Comparison of ENCODE assay signal across 30 cellular contexts in the genomic region with DNA sequence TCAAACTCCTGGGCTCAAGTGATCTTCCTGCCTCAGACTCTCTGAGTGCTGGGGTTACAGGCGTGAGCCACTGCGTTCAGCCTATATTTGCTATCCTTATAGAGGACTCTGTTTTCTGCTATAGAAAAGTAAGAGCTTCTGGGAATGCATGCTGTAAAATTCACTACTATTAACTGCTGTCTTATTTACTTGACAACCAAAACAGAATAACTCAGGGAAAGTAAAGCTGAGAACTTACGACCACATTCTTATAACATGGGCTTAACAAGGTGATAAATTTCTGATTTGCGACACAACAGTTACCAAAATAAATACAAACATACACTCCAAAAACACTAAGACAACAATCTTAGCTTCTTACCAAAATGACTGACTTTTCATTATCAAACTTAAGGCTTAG.
"Had no signal": no experiment of that assay in that cellular context is flagged by ENCODE, and none has a peak within 500 bp of the region (broad histone marks: within the 10 kb centered on the region; RNA-seq: fewer than 3 reads in every experiment).

No MANE protein-coding gene starts in this region.

- H3K9me3 Mint-ChIP-seq: activated CD4-positive, alpha-beta memory T cell treated with anti-CD3 and anti-CD28 coated beads for 36 hours; activated CD4-positive, alpha-beta T cell treated with anti-CD3 and anti-CD28 coated beads, Interleukin-2, amount 10 ng/mL, durations not matched to agents 7 days and 5 days; activated naive CD4-positive, alpha-beta T cell treated with anti-CD3 and anti-CD28 coated beads, Interleukin-2, amount 10 ng/mL, durations not matched to agents 7 days and 5 days; activated naive CD8-positive, alpha-beta T cell treated with anti-CD3 and anti-CD28 coated beads, Interleukin-2, amount 50 U/mL, for 24 hours; activated T-cell treated with anti-CD3 and anti-CD28 coated beads, Interleukin-2, amount 50 U/mL, for 4 hours; activated T-helper 1 cell treated with anti-CD3 and anti-CD28 coated beads, Interleukin-12 subunit alpha, Interleukin-12 subunit beta, Interleukin-2, Interleukin-4 antibody, amounts not matched to agents 30 ng/mL and 10 ng/mL and 1 ng/mL, durations not matched to agents 14 hours and 24 hours and 36 hours had no signal

- DNase-seq: activated CD4-positive, alpha-beta memory T cell treated with anti-CD3 and anti-CD28 coated beads for 36 hours; activated CD4-positive, alpha-beta T cell treated with anti-CD3 and anti-CD28 coated beads for 36 hours; activated CD4-positive, alpha-beta T cell treated with anti-CD3 and anti-CD28 coated beads, Interleukin-2, amount 10 ng/mL, durations not matched to agents 7 days and 5 days; activated CD8-positive, alpha-beta memory T cell treated with anti-CD3 and anti-CD28 coated beads, Interleukin-2, amount 50 U/mL, for 4 hours; activated gamma-delta T cell treated with Interleukin-2 at 50 U/mL for 16 hours; activated naive CD4-positive, alpha-beta T cell treated with anti-CD3 and anti-CD28 coated beads, Interleukin-2, amount 10 ng/mL, durations not matched to agents 7 days and 5 days; activated naive CD8-positive, alpha-beta T cell treated with anti-CD3 and anti-CD28 coated beads, Interleukin-2, amount 50 U/mL, for 24 hours; activated T-cell treated with anti-CD3 and anti-CD28 coated beads for 4 hours; activated T-cell treated with anti-CD3 and anti-CD28 coated beads, Interleukin-2, amount 50 U/mL, for 4 hours; anterior cingulate cortex; caudate nucleus; Karpas-422; KBM-7; NCI-H1048; NCI-H1105 treated with DMSO at 0.1 percent for 48 hours; NCI-H1436; NCI-H1694; NCI-H1930; NCI-H2081 treated with DMSO at 0.1 percent for 48 hours; NCI-H226; NCI-H446 treated with DMSO at 0.1 percent for 48 hours; NCI-H524; OCI-M1; Right ventricle myocardium superior; T1000 had no signal

- H3K4me3 ChIP-seq: SK-N-MC had no signal

- ATAC-seq: activated CD4-positive, alpha-beta T cell treated with anti-CD3 and anti-CD28 coated beads for 36 hours; activated CD4-positive, CD25-positive, alpha-beta regulatory T cell treated with anti-CD3 and anti-CD28 coated beads, Interleukin-2, amount 50 U/mL, for 24 hours; activated naive CD8-positive, alpha-beta T cell treated with anti-CD3 and anti-CD28 coated beads, Interleukin-2, amount 50 U/mL, for 24 hours; activated T-cell treated with anti-CD3 and anti-CD28 coated beads, Interleukin-2, amount 50 U/mL, for 4 hours had no signal

- H3K4me3 Mint-ChIP-seq: activated CD4-positive, alpha-beta memory T cell treated with anti-CD3 and anti-CD28 coated beads for 36 hours; activated CD4-positive, alpha-beta T cell treated with anti-CD3 and anti-CD28 coated beads for 36 hours; activated CD4-positive, alpha-beta T cell treated with anti-CD3 and anti-CD28 coated beads, Interleukin-2, amount 10 ng/mL, durations not matched to agents 7 days and 5 days; activated naive CD4-positive, alpha-beta T cell treated with anti-CD3 and anti-CD28 coated beads, Interleukin-2, amount 10 ng/mL, durations not matched to agents 7 days and 5 days; activated naive CD8-positive, alpha-beta T cell; activated naive CD8-positive, alpha-beta T cell treated with anti-CD3 and anti-CD28 coated beads, Interleukin-2, amount 50 U/mL, for 24 hours; activated T-cell treated with anti-CD3 and anti-CD28 coated beads, Interleukin-2, amount 50 U/mL, for 4 hours; activated T-helper 1 cell treated with anti-CD3 and anti-CD28 coated beads, Interleukin-12 subunit alpha, Interleukin-12 subunit beta, Interleukin-2, Interleukin-4 antibody, amounts not matched to agents 30 ng/mL and 10 ng/mL and 1 ng/mL, durations not matched to agents 14 hours and 24 hours and 36 hours; brain had no signal

- H3K27me3 Mint-ChIP-seq: activated CD4-positive, alpha-beta memory T cell treated with anti-CD3 and anti-CD28 coated beads for 36 hours; activated CD4-positive, alpha-beta T cell treated with anti-CD3 and anti-CD28 coated beads for 36 hours; activated CD4-positive, alpha-beta T cell treated with anti-CD3 and anti-CD28 coated beads, Interleukin-2, amount 10 ng/mL, durations not matched to agents 7 days and 5 days; activated naive CD4-positive, alpha-beta T cell treated with anti-CD3 and anti-CD28 coated beads, Interleukin-2, amount 10 ng/mL, durations not matched to agents 7 days and 5 days; activated naive CD8-positive, alpha-beta T cell; activated naive CD8-positive, alpha-beta T cell treated with anti-CD3 and anti-CD28 coated beads, Interleukin-2, amount 50 U/mL, for 24 hours had no signal

- H3K27ac Mint-ChIP-seq: activated CD4-positive, alpha-beta memory T cell treated with anti-CD3 and anti-CD28 coated beads for 36 hours; activated CD4-positive, alpha-beta T cell treated with anti-CD3 and anti-CD28 coated beads for 36 hours; activated CD4-positive, alpha-beta T cell treated with anti-CD3 and anti-CD28 coated beads, Interleukin-2, amount 10 ng/mL, durations not matched to agents 7 days and 5 days; activated naive CD4-positive, alpha-beta T cell treated with anti-CD3 and anti-CD28 coated beads, Interleukin-2, amount 10 ng/mL, durations not matched to agents 7 days and 5 days; activated naive CD8-positive, alpha-beta T cell treated with anti-CD3 and anti-CD28 coated beads, Interleukin-2, amount 50 U/mL, for 24 hours; activated T-helper 1 cell treated with anti-CD3 and anti-CD28 coated beads, Interleukin-12 subunit alpha, Interleukin-12 subunit beta, Interleukin-2, Interleukin-4 antibody, amounts not matched to agents 30 ng/mL and 10 ng/mL and 1 ng/mL, durations not matched to agents 14 hours and 24 hours and 36 hours had no signal

- H3K27ac ChIP-seq: SK-N-MC had no signal
